Comparison of ENCODE assay signal across 1 cellular context in genomic region chr1:225887030-225887314, GRCh38.
A peak's percentile ranks its signal among the peaks of the same experiment; 100 is the strongest.
TF ChIP-seq lines count a peak whose summit lies in the region.

No MANE protein-coding gene starts in this region.

TF ChIP-seq in K562, 482 proteins besides CTCF, POLR2A, EP300 and RAD21:
- TF ChIP-seq ZNF766 (CRISPR knock-in tag; conservative IDR thresholded peaks at IDR 0.05), result no peak
- TF ChIP-seq MEIS2 (IDR thresholded peaks at IDR 0.05; ENCODE audit: partially characterized antibody), result peak; percentile 7
